11 cellular contexts compared by ENCODE assay signal in genomic region chr13:46385946-46386345, GRCh38. TPM values are rescaled to one million over a fixed set of nuclear protein-coding genes. Genes with fewer than 3 reads are reported as not detected.
DNase-seq lines count a peak whose midpoint lies in the region; ATAC-seq and TF ChIP-seq lines count a peak whose summit lies in the region.
"Had no signal": no experiment of that assay in that cellular context is flagged by ENCODE, and none has a peak within 500 bp of the region (broad histone marks: within the 10 kb centered on the region; RNA-seq: fewer than 3 reads in every experiment).

No MANE protein-coding gene starts in this region.

- H3K4me3 Mint-ChIP-seq in activated naive CD8-positive, alpha-beta T cell treated with anti-CD3 and anti-CD28 coated beads, Interleukin-2, amount 50 U/mL, for 24 hours, result peak overlapping the region; percentile 80

- H3K4me1 ChIP-seq in left ventricle myocardium inferior (peaks cover 13% of the 10 kb centered on the region), mononuclear cell (ENCODE audit: insufficient read depth, low read length) (peaks cover 83% of the 10 kb centered on the region), vagina (peaks cover 28% of the 10 kb centered on the region)

- peaks cover 28% of the 10 kb centered on the region for H3K4me1 Mint-ChIP-seq in activated naive CD8-positive, alpha-beta T cell treated with anti-CD3 and anti-CD28 coated beads, Interleukin-2, amount 50 U/mL, for 24 hours

- H3K27ac ChIP-seq in left ventricle myocardium inferior (replicated peaks) (no peak overlapping the region), vagina (peak overlapping the region; percentile 68)
- H3K27ac ChIP-seq: BLaER1 had no signal

- no peak overlapping the region for H3K27ac Mint-ChIP-seq in activated naive CD8-positive, alpha-beta T cell treated with anti-CD3 and anti-CD28 coated beads, Interleukin-2, amount 50 U/mL, for 24 hours

- no peaks in the 10 kb centered on the region for H3K9me3 Mint-ChIP-seq in activated naive CD8-positive, alpha-beta T cell treated with anti-CD3 and anti-CD28 coated beads, Interleukin-2, amount 50 U/mL, for 24 hours

- intact Hi-C loops in left ventricle myocardium inferior (cut with micrococcal nuclease), result no loop called here
- intact Hi-C loops in cardiac septum (cut with DNase I), result no loop called here
- intact Hi-C loops in vagina (cut with DNase I), result no loop called here

- H3K36me3 ChIP-seq in left ventricle myocardium inferior (no peaks in the 10 kb centered on the region), vagina (no peaks in the 10 kb centered on the region)
- H3K36me3 ChIP-seq: BLaER1 had no signal

- TF ChIP-seq CTCF in left ventricle myocardium inferior (IDR thresholded peaks at IDR 0.05; ENCODE audit: borderline replicate concordance) (no peak), vagina (IDR thresholded peaks at IDR 0.05) (no peak)

- H3K4me3 ChIP-seq in left ventricle myocardium inferior, result peak overlapping the region; percentile 62
- peak overlapping the region; percentile 63 for H3K4me3 ChIP-seq in mononuclear cell (ENCODE audit: low read length)
- peak overlapping the region; percentile 58 to 60 for H3K4me3 ChIP-seq in vagina
- H3K4me3 ChIP-seq: K562 had no signal

- H3K9me3 ChIP-seq in left ventricle myocardium inferior (replicated peaks) (no peaks in the 10 kb centered on the region), mononuclear cell (ENCODE audit: low read depth, low read length) (no peaks in the 10 kb centered on the region), vagina (no peaks in the 10 kb centered on the region)

- no peak for TF ChIP-seq POLR2A in vagina (IDR thresholded peaks at IDR 0.05)

- DNase-seq in left ventricle myocardium inferior (no peak), cardiac septum (ENCODE audit: low spot score) (no peak), vagina (ENCODE audit: extremely low spot score in 2 of 2) (no peak), left lobe of liver (ENCODE audit: low spot score) (no peak), NK-92 (lab: John Stamatoyannopoulos, UW; ENCODE audit: unreplicated experiment) (no peak), NCI-H345 (lab: John Stamatoyannopoulos, UW) (no peak)
- DNase-seq in activated naive CD8-positive, alpha-beta T cell treated with anti-CD3 and anti-CD28 coated beads, Interleukin-2, amount 50 U/mL, for 24 hours, result no peak
- DNase-seq: dermis blood vessel endothelial cell had no signal

- H3K27me3 Mint-ChIP-seq in activated naive CD8-positive, alpha-beta T cell treated with anti-CD3 and anti-CD28 coated beads, Interleukin-2, amount 50 U/mL, for 24 hours, result peaks cover 39% of the 10 kb centered on the region

- peaks cover 92% of the 10 kb centered on the region for H3K27me3 ChIP-seq in left ventricle myocardium inferior (ENCODE audit: low read depth)
- peaks cover 19% of the 10 kb centered on the region for H3K27me3 ChIP-seq in mononuclear cell (ENCODE audit: insufficient read depth, low read length)
- H3K27me3 ChIP-seq in vagina, result no peaks in the 10 kb centered on the region

- no peak for ATAC-seq in activated naive CD8-positive, alpha-beta T cell treated with anti-CD3 and anti-CD28 coated beads, Interleukin-2, amount 50 U/mL, for 24 hours
- ATAC-seq in left lobe of liver, result no peak
- ATAC-seq: K562 had no signal

- H3K36me3 Mint-ChIP-seq in activated naive CD8-positive, alpha-beta T cell treated with anti-CD3 and anti-CD28 coated beads, Interleukin-2, amount 50 U/mL, for 24 hours (ENCODE audit: low read depth), result no peaks in the 10 kb centered on the region

RNA-seq across cellular contexts. Expression of gene RUBCNL, which starts 1.1 kb away (rescaled TPM):
- total RNA-seq in left ventricle myocardium inferior (0.38 TPM), cardiac septum (1.9 TPM), mononuclear cell (12.6 TPM), vagina (1.7 TPM), left lobe of liver (0.68 TPM)
